Comparison of ENCODE assay signal across 1 cellular context in the genomic region with DNA sequence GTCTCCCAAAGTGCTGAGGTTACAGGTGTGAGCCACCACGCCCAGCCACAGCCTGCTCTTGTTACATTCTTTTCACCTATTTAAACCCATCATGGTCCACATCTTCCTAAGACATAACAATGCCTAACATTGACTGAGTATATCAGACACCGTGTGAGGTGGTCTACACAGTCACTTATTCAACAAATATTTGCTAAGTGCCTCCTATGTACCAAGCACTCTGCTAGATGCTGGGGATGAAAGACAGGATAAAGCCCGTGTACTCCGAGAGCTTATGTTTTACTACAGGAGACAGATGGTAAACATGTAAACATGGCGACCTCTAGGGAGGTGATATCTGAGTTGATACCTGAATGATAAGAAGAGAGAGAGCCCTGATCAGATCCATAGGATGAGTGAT.
A peak's percentile ranks its signal among the peaks of the same experiment; 100 is the strongest.
TF ChIP-seq lines count a peak whose summit lies in the region.

No MANE protein-coding gene starts in this region.

TF ChIP-seq in HepG2, 621 proteins besides CTCF, POLR2A, EP300 and RAD21 (continues in another document):
- TF ChIP-seq MED1 (CRISPR knock-in tag; IDR thresholded peaks at IDR 0.05) (0 out of 2 replicates have a peak, but pooled peaks have one; percentile 19), FOXK1 (CRISPR knock-in tag; IDR thresholded peaks at IDR 0.05; ENCODE audit: borderline replicate concordance, low read depth) (peak; percentile 19; the same call in 1 of the 2 replicates), FOXA3 (CRISPR knock-in tag; IDR thresholded peaks at IDR 0.05) (peak; percentile 72), NPAS2 (CRISPR knock-in tag; IDR thresholded peaks at IDR 0.05; ENCODE audit: borderline replicate concordance) (no peak), ETV5 (CRISPR knock-in tag; IDR thresholded peaks at IDR 0.05; ENCODE audit: borderline replicate concordance) (0 out of 2 replicates have a peak, but pooled peaks have one; percentile 23), HDAC2 (CRISPR knock-in tag; IDR thresholded peaks at IDR 0.05) (peak; percentile 7; the same call in 1 of the 2 replicates), PHF21A (CRISPR knock-in tag; IDR thresholded peaks at IDR 0.05) (peak; percentile 57), ZFP1 (CRISPR knock-in tag; IDR thresholded peaks at IDR 0.05) (no peak), NONO (IDR thresholded peaks at IDR 0.05) (no peak), NONO (CRISPR knock-in tag; conservative IDR thresholded peaks at IDR 0.05) (peak; percentile 38; the same call in 1 of the 2 replicates), ZNF143 (CRISPR knock-in tag; IDR thresholded peaks at IDR 0.05) (no peak), NFE2L1 (CRISPR knock-in tag; IDR thresholded peaks at IDR 0.05; ENCODE audit: borderline replicate concordance) (no peak), SOX13 (IDR thresholded peaks at IDR 0.05) (no peak), SOX13 (CRISPR knock-in tag; conservative IDR thresholded peaks at IDR 0.05 in 1 of 2, IDR thresholded peaks at IDR 0.05 in 1 of 2) (peak in 1 of 2 experiments; percentile 81; a peak in 2 of 4 replicates), HNF4G (IDR thresholded peaks at IDR 0.05; ENCODE audit: borderline replicate concordance, low read depth, low read length) (no peak), HNF4G (CRISPR knock-in tag; IDR thresholded peaks at IDR 0.05; ENCODE audit: borderline replicate concordance, low read depth) (no peak), ZNF7 (CRISPR knock-in tag; IDR thresholded peaks at IDR 0.05) (peak; percentile 74), SOX6 (IDR thresholded peaks at IDR 0.05) (no peak), SOX6 (CRISPR knock-in tag; IDR thresholded peaks at IDR 0.05) (peak; percentile 60), TAF1 (CRISPR knock-in tag; IDR thresholded peaks at IDR 0.05) (no peak), SRF (IDR thresholded peaks at IDR 0.05; ENCODE audit: low read depth, low read length) (no peak), HMG20A (CRISPR knock-in tag; IDR thresholded peaks at IDR 0.05; ENCODE audit: borderline replicate concordance) (0 out of 2 replicates have a peak, but pooled peaks have one; percentile 14), BCL6 (CRISPR knock-in tag; IDR thresholded peaks at IDR 0.05) (peak; percentile 37; the same call in 1 of the 2 replicates), FOXP1 (IDR thresholded peaks at IDR 0.05) (no peak), FOXP1 (CRISPR knock-in tag; IDR thresholded peaks at IDR 0.05) (peak; percentile 68), SIN3A (IDR thresholded peaks at IDR 0.05; ENCODE audit: borderline replicate concordance, low read depth, low read length) (no peak), TCF7 (IDR thresholded peaks at IDR 0.05; ENCODE audit: low read depth) (peak; percentile 31; the same call in 1 of the 2 replicates), ZNF33B (CRISPR knock-in tag; IDR thresholded peaks at IDR 0.05) (no peak), ZNF720 (CRISPR knock-in tag; IDR thresholded peaks at IDR 0.05) (no peak), TBX2 (CRISPR knock-in tag; IDR thresholded peaks at IDR 0.05; ENCODE audit: borderline replicate concordance) (0 out of 2 replicates have a peak, but pooled peaks have one; percentile 20), ZC3H13 (CRISPR knock-in tag; IDR thresholded peaks at IDR 0.05) (peak; percentile 52; the same call in 1 of the 2 replicates), ZNF3 (CRISPR knock-in tag; IDR thresholded peaks at IDR 0.05) (no peak), ZNF605 (CRISPR knock-in tag; IDR thresholded peaks at IDR 0.05) (no peak), BORCS8-MEF2B (CRISPR knock-in tag; IDR thresholded peaks at IDR 0.05) (no peak), TEAD3 (CRISPR knock-in tag; optimal IDR thresholded peaks at IDR 0.05; ENCODE audit: borderline replicate concordance) (peak; percentile 40), FOSL2 (CRISPR knock-in tag; IDR thresholded peaks at IDR 0.05) (peak; percentile 41; the same call in 1 of the 2 replicates), KMT2B (CRISPR knock-in tag; IDR thresholded peaks at IDR 0.05) (no peak), KLF11 (CRISPR knock-in tag; IDR thresholded peaks at IDR 0.05) (no peak), GATAD2A (CRISPR knock-in tag; IDR thresholded peaks at IDR 0.05) (peak; percentile 80), NCOA2 (CRISPR knock-in tag; IDR thresholded peaks at IDR 0.05) (peak; percentile 64)
- TF ChIP-seq, protein P1, sequence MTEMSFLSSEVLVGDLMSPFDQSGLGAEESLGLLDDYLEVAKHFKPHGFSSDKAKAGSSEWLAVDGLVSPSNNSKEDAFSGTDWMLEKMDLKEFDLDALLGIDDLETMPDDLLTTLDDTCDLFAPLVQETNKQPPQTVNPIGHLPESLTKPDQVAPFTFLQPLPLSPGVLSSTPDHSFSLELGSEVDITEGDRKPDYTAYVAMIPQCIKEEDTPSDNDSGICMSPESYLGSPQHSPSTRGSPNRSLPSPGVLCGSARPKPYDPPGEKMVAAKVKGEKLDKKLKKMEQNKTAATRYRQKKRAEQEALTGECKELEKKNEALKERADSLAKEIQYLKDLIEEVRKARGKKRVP (CRISPR knock-in tag; IDR thresholded peaks at IDR 0.05), result 0 out of 4 replicates have a peak, but pooled peaks of 1 of the 2 experiments have one; percentile 19
- TF ChIP-seq, protein P2, sequence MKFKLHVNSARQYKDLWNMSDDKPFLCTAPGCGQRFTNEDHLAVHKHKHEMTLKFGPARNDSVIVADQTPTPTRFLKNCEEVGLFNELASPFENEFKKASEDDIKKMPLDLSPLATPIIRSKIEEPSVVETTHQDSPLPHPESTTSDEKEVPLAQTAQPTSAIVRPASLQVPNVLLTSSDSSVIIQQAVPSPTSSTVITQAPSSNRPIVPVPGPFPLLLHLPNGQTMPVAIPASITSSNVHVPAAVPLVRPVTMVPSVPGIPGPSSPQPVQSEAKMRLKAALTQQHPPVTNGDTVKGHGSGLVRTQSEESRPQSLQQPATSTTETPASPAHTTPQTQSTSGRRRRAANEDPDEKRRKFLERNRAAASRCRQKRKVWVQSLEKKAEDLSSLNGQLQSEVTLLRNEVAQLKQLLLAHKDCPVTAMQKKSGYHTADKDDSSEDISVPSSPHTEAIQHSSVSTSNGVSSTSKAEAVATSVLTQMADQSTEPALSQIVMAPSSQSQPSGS (CRISPR knock-in tag; IDR thresholded peaks at IDR 0.05), result no peak
- TF ChIP-seq, protein P3, sequence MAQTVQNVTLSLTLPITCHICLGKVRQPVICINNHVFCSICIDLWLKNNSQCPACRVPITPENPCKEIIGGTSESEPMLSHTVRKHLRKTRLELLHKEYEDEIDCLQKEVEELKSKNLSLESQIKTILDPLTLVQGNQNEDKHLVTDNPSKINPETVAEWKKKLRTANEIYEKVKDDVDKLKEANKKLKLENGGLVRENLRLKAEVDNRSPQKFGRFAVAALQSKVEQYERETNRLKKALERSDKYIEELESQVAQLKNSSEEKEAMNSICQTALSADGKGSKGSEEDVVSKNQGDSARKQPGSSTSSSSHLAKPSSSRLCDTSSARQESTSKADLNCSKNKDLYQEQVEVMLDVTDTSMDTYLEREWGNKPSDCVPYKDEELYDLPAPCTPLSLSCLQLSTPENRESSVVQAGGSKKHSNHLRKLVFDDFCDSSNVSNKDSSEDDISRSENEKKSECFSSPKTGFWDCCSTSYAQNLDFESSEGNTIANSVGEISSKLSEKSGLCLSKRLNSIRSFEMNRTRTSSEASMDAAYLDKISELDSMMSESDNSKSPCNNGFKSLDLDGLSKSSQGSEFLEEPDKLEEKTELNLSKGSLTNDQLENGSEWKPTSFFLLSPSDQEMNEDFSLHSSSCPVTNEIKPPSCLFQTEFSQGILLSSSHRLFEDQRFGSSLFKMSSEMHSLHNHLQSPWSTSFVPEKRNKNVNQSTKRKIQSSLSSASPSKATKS (CRISPR knock-in tag; IDR thresholded peaks at IDR 0.05), result no peak
- TF ChIP-seq, protein P4, sequence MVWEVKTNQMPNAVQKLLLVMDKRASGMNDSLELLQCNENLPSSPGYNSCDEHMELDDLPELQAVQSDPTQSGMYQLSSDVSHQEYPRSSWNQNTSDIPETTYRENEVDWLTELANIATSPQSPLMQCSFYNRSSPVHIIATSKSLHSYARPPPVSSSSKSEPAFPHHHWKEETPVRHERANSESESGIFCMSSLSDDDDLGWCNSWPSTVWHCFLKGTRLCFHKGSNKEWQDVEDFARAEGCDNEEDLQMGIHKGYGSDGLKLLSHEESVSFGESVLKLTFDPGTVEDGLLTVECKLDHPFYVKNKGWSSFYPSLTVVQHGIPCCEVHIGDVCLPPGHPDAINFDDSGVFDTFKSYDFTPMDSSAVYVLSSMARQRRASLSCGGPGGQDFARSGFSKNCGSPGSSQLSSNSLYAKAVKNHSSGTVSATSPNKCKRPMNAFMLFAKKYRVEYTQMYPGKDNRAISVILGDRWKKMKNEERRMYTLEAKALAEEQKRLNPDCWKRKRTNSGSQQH (CRISPR knock-in tag; IDR thresholded peaks at IDR 0.05; ENCODE audit: low read depth), result 0 out of 2 replicates have a peak, but pooled peaks have one; percentile 11
- TF ChIP-seq, protein P5, sequence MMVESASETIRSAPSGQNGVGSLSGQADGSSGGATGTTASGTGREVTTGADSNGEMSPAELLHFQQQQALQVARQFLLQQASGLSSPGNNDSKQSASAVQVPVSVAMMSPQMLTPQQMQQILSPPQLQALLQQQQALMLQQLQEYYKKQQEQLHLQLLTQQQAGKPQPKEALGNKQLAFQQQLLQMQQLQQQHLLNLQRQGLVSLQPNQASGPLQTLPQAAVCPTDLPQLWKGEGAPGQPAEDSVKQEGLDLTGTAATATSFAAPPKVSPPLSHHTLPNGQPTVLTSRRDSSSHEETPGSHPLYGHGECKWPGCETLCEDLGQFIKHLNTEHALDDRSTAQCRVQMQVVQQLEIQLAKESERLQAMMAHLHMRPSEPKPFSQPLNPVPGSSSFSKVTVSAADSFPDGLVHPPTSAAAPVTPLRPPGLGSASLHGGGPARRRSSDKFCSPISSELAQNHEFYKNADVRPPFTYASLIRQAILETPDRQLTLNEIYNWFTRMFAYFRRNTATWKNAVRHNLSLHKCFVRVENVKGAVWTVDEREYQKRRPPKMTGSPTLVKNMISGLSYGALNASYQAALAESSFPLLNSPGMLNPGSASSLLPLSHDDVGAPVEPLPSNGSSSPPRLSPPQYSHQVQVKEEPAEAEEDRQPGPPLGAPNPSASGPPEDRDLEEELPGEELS (CRISPR knock-in tag; IDR thresholded peaks at IDR 0.05), result peak; percentile 52; the same call in 1 of the 2 replicates
- TF ChIP-seq, protein P6, sequence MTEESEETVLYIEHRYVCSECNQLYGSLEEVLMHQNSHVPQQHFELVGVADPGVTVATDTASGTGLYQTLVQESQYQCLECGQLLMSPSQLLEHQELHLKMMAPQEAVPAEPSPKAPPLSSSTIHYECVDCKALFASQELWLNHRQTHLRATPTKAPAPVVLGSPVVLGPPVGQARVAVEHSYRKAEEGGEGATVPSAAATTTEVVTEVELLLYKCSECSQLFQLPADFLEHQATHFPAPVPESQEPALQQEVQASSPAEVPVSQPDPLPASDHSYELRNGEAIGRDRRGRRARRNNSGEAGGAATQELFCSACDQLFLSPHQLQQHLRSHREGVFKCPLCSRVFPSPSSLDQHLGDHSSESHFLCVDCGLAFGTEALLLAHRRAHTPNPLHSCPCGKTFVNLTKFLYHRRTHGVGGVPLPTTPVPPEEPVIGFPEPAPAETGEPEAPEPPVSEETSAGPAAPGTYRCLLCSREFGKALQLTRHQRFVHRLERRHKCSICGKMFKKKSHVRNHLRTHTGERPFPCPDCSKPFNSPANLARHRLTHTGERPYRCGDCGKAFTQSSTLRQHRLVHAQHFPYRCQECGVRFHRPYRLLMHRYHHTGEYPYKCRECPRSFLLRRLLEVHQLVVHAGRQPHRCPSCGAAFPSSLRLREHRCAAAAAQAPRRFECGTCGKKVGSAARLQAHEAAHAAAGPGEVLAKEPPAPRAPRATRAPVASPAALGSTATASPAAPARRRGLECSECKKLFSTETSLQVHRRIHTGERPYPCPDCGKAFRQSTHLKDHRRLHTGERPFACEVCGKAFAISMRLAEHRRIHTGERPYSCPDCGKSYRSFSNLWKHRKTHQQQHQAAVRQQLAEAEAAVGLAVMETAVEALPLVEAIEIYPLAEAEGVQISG (CRISPR knock-in tag; IDR thresholded peaks at IDR 0.05), result 0 out of 2 replicates have a peak, but pooled peaks have one; percentile 1
- TF ChIP-seq, protein P7, sequence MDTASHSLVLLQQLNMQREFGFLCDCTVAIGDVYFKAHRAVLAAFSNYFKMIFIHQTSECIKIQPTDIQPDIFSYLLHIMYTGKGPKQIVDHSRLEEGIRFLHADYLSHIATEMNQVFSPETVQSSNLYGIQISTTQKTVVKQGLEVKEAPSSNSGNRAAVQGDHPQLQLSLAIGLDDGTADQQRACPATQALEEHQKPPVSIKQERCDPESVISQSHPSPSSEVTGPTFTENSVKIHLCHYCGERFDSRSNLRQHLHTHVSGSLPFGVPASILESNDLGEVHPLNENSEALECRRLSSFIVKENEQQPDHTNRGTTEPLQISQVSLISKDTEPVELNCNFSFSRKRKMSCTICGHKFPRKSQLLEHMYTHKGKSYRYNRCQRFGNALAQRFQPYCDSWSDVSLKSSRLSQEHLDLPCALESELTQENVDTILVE (CRISPR knock-in tag; IDR thresholded peaks at IDR 0.05), result 0 out of 2 replicates have a peak, but pooled peaks have one; percentile 34
- TF ChIP-seq, protein P8, sequence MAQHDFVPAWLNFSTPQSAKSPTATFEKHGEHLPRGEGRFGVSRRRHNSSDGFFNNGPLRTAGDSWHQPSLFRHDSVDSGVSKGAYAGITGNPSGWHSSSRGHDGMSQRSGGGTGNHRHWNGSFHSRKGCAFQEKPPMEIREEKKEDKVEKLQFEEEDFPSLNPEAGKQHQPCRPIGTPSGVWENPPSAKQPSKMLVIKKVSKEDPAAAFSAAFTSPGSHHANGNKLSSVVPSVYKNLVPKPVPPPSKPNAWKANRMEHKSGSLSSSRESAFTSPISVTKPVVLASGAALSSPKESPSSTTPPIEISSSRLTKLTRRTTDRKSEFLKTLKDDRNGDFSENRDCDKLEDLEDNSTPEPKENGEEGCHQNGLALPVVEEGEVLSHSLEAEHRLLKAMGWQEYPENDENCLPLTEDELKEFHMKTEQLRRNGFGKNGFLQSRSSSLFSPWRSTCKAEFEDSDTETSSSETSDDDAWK (CRISPR knock-in tag; IDR thresholded peaks at IDR 0.05), result no peak
- TF ChIP-seq, protein P9, sequence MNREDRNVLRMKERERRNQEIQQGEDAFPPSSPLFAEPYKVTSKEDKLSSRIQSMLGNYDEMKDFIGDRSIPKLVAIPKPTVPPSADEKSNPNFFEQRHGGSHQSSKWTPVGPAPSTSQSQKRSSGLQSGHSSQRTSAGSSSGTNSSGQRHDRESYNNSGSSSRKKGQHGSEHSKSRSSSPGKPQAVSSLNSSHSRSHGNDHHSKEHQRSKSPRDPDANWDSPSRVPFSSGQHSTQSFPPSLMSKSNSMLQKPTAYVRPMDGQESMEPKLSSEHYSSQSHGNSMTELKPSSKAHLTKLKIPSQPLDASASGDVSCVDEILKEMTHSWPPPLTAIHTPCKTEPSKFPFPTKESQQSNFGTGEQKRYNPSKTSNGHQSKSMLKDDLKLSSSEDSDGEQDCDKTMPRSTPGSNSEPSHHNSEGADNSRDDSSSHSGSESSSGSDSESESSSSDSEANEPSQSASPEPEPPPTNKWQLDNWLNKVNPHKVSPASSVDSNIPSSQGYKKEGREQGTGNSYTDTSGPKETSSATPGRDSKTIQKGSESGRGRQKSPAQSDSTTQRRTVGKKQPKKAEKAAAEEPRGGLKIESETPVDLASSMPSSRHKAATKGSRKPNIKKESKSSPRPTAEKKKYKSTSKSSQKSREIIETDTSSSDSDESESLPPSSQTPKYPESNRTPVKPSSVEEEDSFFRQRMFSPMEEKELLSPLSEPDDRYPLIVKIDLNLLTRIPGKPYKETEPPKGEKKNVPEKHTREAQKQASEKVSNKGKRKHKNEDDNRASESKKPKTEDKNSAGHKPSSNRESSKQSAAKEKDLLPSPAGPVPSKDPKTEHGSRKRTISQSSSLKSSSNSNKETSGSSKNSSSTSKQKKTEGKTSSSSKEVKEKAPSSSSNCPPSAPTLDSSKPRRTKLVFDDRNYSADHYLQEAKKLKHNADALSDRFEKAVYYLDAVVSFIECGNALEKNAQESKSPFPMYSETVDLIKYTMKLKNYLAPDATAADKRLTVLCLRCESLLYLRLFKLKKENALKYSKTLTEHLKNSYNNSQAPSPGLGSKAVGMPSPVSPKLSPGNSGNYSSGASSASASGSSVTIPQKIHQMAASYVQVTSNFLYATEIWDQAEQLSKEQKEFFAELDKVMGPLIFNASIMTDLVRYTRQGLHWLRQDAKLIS (CRISPR knock-in tag; IDR thresholded peaks at IDR 0.05), result peak; percentile 44; the same call in 1 of the 2 replicates
